Comparison of ENCODE assay signal across 2 cellular contexts in genomic region chr17:82595893-82596292, GRCh38.
A peak's percentile ranks its signal among the peaks of the same experiment; 100 is the strongest.
TF ChIP-seq lines count a peak whose summit lies in the region.

No MANE protein-coding gene starts in this region.

TF ChIP-seq in HepG2, 621 proteins besides CTCF, POLR2A, EP300 and RAD21:
- TF ChIP-seq NR0B2 (CRISPR knock-in tag; IDR thresholded peaks at IDR 0.05) (no peak), MTF2 (CRISPR knock-in tag; IDR thresholded peaks at IDR 0.05; ENCODE audit: borderline replicate concordance) (no peak), MTA1 (CRISPR knock-in tag; IDR thresholded peaks at IDR 0.05; ENCODE audit: borderline replicate concordance) (0 out of 2 replicates have a peak, but pooled peaks have one; percentile 17), POLR2AphosphoS2 (IDR thresholded peaks at IDR 0.05; ENCODE audit: low read depth, low read length) (0 out of 2 replicates have a peak, but pooled peaks have one; percentile 11), ZNF784 (CRISPR knock-in tag; IDR thresholded peaks at IDR 0.05; ENCODE audit: borderline replicate concordance) (no peak), THAP11 (CRISPR knock-in tag; IDR thresholded peaks at IDR 0.05) (no peak), SIN3B (IDR thresholded peaks at IDR 0.05; ENCODE audit: low read length) (no peak), AGO2 (optimal IDR thresholded peaks at IDR 0.05; ENCODE audit: low read depth, low read length) (peak; percentile 49), THYN1 (CRISPR knock-in tag; IDR thresholded peaks at IDR 0.05; ENCODE audit: borderline replicate concordance, low read depth) (no peak), PHF8 (CRISPR knock-in tag; IDR thresholded peaks at IDR 0.05) (no peak), ZFP62 (CRISPR knock-in tag; IDR thresholded peaks at IDR 0.05) (no peak), ZNF879 (CRISPR knock-in tag; IDR thresholded peaks at IDR 0.05) (no peak), BORCS8-MEF2B (CRISPR knock-in tag; IDR thresholded peaks at IDR 0.05) (peak; percentile 42; the same call in 1 of the 2 replicates), ZUFSP (CRISPR knock-in tag; IDR thresholded peaks at IDR 0.05; ENCODE audit: borderline replicate concordance) (no peak), ADNP (CRISPR knock-in tag; IDR thresholded peaks at IDR 0.05) (no peak), ZNF780A (CRISPR knock-in tag; IDR thresholded peaks at IDR 0.05) (no peak), FOXK1 (CRISPR knock-in tag; IDR thresholded peaks at IDR 0.05; ENCODE audit: borderline replicate concordance, low read depth) (no peak), RBM22 (optimal IDR thresholded peaks at IDR 0.05; ENCODE audit: low read length) (peak; percentile 62), ZNF83 (CRISPR knock-in tag; IDR thresholded peaks at IDR 0.05; ENCODE audit: borderline replicate concordance) (no peak), RNF2 (conservative IDR thresholded peaks at IDR 0.05; ENCODE audit: low read depth) (no peak)

TF ChIP-seq in GM12878, 131 proteins besides CTCF, POLR2A, EP300 and RAD21:
- no peak for TF ChIP-seq HDGF (IDR thresholded peaks at IDR 0.05)
- no peak for TF ChIP-seq STAT3 (IDR thresholded peaks at IDR 0.05; ENCODE audit: low read depth, low read length)
- no peak for TF ChIP-seq KLF5 (IDR thresholded peaks at IDR 0.05; ENCODE audit: partially characterized antibody)
- no peak for TF ChIP-seq HDAC2 (IDR thresholded peaks at IDR 0.05)
- no peak for TF ChIP-seq DPF2 (IDR thresholded peaks at IDR 0.05)
- no peak for TF ChIP-seq CBFB (IDR thresholded peaks at IDR 0.05; ENCODE audit: low read depth)
- TF ChIP-seq SIN3A (IDR thresholded peaks at IDR 0.05; ENCODE audit: low read depth, low read length): no peak
- TF ChIP-seq CHD1 (IDR thresholded peaks at IDR 0.05; ENCODE audit: low read depth, low read length): no peak
- TF ChIP-seq BACH1 (IDR thresholded peaks at IDR 0.05; ENCODE audit: borderline replicate concordance): no peak
- no peak for TF ChIP-seq HDAC6 (IDR thresholded peaks at IDR 0.05; ENCODE audit: unreplicated experiment)
- TF ChIP-seq E4F1 (IDR thresholded peaks at IDR 0.05; ENCODE audit: borderline replicate concordance, partially characterized antibody): no peak
